ENCODE assay signal across 24 cellular contexts in the genomic region with DNA sequence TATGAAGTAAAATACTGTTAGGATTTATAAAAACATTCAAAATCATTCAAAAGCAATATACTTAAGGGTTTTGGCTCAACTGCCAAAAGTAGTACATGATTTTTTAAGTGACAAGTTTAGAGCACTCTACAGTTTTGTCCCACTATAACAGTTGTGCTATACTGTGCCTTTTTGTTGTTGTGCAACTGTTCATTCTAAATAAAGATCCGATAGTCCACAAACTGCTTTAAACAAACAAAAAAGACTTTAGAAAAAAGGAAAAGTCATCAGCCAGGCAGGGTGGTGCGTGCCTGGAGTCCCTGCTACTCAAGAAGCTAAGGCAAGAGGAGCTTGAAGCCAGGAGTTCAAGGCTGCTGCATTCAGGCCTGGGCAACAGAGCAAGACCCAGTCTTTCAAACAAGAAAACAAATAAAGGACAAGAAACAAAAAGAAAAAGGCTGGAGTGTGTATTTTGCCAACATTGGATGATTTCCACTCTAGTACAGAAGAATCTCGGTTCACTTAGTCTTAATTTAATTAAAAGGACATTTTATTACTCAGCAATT.
"Had no signal": no experiment of that assay in that cellular context is flagged by ENCODE, and none has a peak within 500 bp of the region (broad histone marks: within the 10 kb centered on the region; RNA-seq: fewer than 3 reads in every experiment).

No MANE protein-coding gene starts in this region.

- H3K27me3 ChIP-seq: breast epithelium, colonic mucosa, dorsolateral prefrontal cortex, esophagus muscularis mucosa, sigmoid colon, transverse colon, uterus had no signal

- H3K4me3 Mint-ChIP-seq: activated naive CD4-positive, alpha-beta T cell treated with anti-CD3 and anti-CD28 coated beads, Interleukin-2, amount 50 U/mL, for 24 hours; central memory CD8-positive, alpha-beta T cell; effector memory CD8-positive, alpha-beta T cell; neural crest cell; stimulated activated naive B cell treated with anti-CD40 and anti-IgM and Interleukin-4, amounts not matched to agents 10 μg/mL and 1 μg/mL and 100 μg/mL, for 72 hours; T-helper 2 cell treated with Interferon-gamma antibody and Interleukin-4, amounts not matched to agents 5 μg/mL and 100 μg/mL, for 36 hours had no signal

- H3K27ac ChIP-seq: breast epithelium, colonic mucosa, dorsolateral prefrontal cortex, transverse colon, uterus had no signal

- H3K36me3 ChIP-seq: breast epithelium, colonic mucosa, uterus had no signal

- H3K9me3 Mint-ChIP-seq: activated naive CD4-positive, alpha-beta T cell treated with anti-CD3 and anti-CD28 coated beads, Interleukin-2, amount 50 U/mL, for 24 hours; central memory CD8-positive, alpha-beta T cell; effector memory CD8-positive, alpha-beta T cell; T-helper 2 cell treated with Interferon-gamma antibody and Interleukin-4, amounts not matched to agents 5 μg/mL and 100 μg/mL, for 36 hours had no signal

- H3K4me2 ChIP-seq: smooth muscle cell had no signal

- H3K4me1 ChIP-seq: colonic mucosa, uterus had no signal

- H3K9me3 ChIP-seq: breast epithelium, colonic mucosa, esophagus muscularis mucosa, sigmoid colon, transverse colon, uterus had no signal

- ATAC-seq: effector memory CD8-positive, alpha-beta T cell; left ventricle myocardium superior; stimulated activated naive B cell treated with anti-CD40 and anti-IgM and Interleukin-4, amounts not matched to agents 10 μg/mL and 1 μg/mL and 100 μg/mL, for 72 hours had no signal

- H3K4me3 ChIP-seq: breast epithelium, colonic mucosa, esophagus muscularis mucosa, sigmoid colon, smooth muscle cell, transverse colon, uterus had no signal

- H3K27me3 Mint-ChIP-seq: activated naive CD4-positive, alpha-beta T cell treated with anti-CD3 and anti-CD28 coated beads, Interleukin-2, amount 50 U/mL, for 24 hours; central memory CD8-positive, alpha-beta T cell; effector memory CD8-positive, alpha-beta T cell; naive B cell; stimulated activated naive B cell treated with anti-CD40 and anti-IgM and Interleukin-4, amounts not matched to agents 10 μg/mL and 1 μg/mL and 100 μg/mL, for 72 hours had no signal

- DNase-seq: activated gamma-delta T cell treated with Interleukin-2 at 50 U/mL for 16 hours; activated T-cell treated with anti-CD3 and anti-CD28 coated beads, Interleukin-2, amount 50 U/mL, for 1 hour; colonic mucosa; dorsolateral prefrontal cortex; effector memory CD8-positive, alpha-beta T cell; hippocampal formation; kidney glomerular epithelial cell; left ventricle myocardium superior; mesendoderm; naive B cell; posterior cingulate gyrus; sigmoid colon; stimulated activated CD4-positive, alpha-beta T cell treated with anti-CD3 and anti-CD28 coated beads, Interleukin-15, amount 100 ng/mL, for 24 hours; stimulated activated CD8-positive, alpha-beta memory T cell treated with anti-CD3 and anti-CD28 coated beads, Interleukin-4, amount 100 ng/mL, for 48 hours; stimulated activated naive B cell treated with anti-CD40 and anti-IgM and Interleukin-4, amounts not matched to agents 10 μg/mL and 1 μg/mL and 100 μg/mL, for 72 hours; transverse colon; uterus had no signal

- H3K27ac Mint-ChIP-seq: effector memory CD8-positive, alpha-beta T cell; stimulated activated naive B cell treated with anti-CD40 and anti-IgM and Interleukin-4, amounts not matched to agents 10 μg/mL and 1 μg/mL and 100 μg/mL, for 72 hours; T-helper 2 cell treated with Interferon-gamma antibody and Interleukin-4, amounts not matched to agents 5 μg/mL and 100 μg/mL, for 36 hours had no signal
